In the genomic region with DNA sequence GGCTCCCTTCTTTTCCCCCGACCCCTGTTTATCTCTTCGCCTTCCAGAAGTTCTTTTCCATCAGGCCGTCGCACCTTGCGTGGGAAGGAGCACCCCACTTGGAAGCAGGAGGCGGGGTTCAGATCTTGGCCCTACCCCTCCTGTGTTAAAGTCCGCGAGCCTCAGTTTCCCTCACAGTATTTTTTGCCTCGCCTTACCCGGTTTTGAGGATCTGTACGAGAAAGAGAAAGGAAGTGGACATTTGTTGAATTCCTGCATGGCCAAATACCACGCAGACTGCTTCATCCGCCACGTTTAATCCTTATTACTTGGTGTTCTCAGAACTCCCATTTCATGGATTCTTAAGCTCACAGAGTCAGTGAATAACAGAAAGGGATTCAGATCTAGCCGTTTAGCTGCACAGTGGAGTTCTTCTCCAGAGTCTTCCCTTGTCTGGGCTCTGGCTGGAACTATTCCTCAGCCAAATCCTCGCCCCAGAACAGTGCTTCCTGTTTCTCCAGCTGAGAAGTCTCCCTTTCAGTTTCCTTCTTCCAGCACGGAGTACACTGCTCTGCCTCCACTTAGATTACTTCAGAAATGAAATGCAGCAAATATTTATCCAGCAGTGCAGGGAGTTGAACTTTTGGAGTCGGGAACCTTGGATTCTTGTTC, we compare ENCODE assay signal across 8 cellular contexts. TPM values are rescaled to one million over a fixed set of nuclear protein-coding genes. Genes with fewer than 3 reads are reported as not detected.
DNase-seq lines count a peak whose midpoint lies in the region; ATAC-seq and TF ChIP-seq lines count a peak whose summit lies in the region.

No MANE protein-coding gene starts in this region.

- peak; percentile 15 for ATAC-seq in HG03025 (IDR thresholded peaks at IDR 0.05; ENCODE audit: low FRiP score, unreplicated experiment)
- no peak for ATAC-seq in activated naive CD4-positive, alpha-beta T cell treated with anti-CD3 and anti-CD28 coated beads, Interleukin-2, amount 50 U/mL, for 72 hours
- ATAC-seq in HG02852 (IDR thresholded peaks at IDR 0.05; ENCODE audit: unreplicated experiment): no peak

- peak overlapping the region; percentile 37 to 85 for H3K27ac Mint-ChIP-seq in activated naive CD4-positive, alpha-beta T cell treated with anti-CD3 and anti-CD28 coated beads, Interleukin-2, amount 50 U/mL, for 72 hours

- H3K9me3 Mint-ChIP-seq in activated naive CD4-positive, alpha-beta T cell treated with anti-CD3 and anti-CD28 coated beads, Interleukin-2, amount 50 U/mL, for 72 hours: no peaks in the 10 kb centered on the region

- intact Hi-C loops in left ventricle myocardium inferior (cut with micrococcal nuclease): no loop called here

- DNase-seq in AG09309 (ENCODE audit: low read depth) (no peak), left ventricle myocardium inferior (no peak), renal cortical epithelial cell (ENCODE audit: low read depth) (peak; percentile 29), NCI-H146 treated with DMSO at 0.1 percent for 48 hours (lab: John Stamatoyannopoulos, UW; ENCODE audit: unreplicated experiment) (no peak), 8988T (no peak)
- DNase-seq in activated naive CD4-positive, alpha-beta T cell treated with anti-CD3 and anti-CD28 coated beads, Interleukin-2, amount 50 U/mL, for 72 hours (ENCODE audit: low spot score in 2 of 2): no peak

- H3K36me3 Mint-ChIP-seq in activated naive CD4-positive, alpha-beta T cell treated with anti-CD3 and anti-CD28 coated beads, Interleukin-2, amount 50 U/mL, for 72 hours: no peaks in the 10 kb centered on the region

- TF ChIP-seq CTCF in AG09309 (IDR thresholded peaks at IDR 0.05; ENCODE audit: control insufficient read depth, insufficient read depth, low read depth, low read length, missing control alignments): no peak
- TF ChIP-seq CTCF in left ventricle myocardium inferior (IDR thresholded peaks at IDR 0.05; ENCODE audit: borderline replicate concordance): no peak

- peaks cover 35% of the 10 kb centered on the region for H3K4me1 ChIP-seq in left ventricle myocardium inferior

- no peaks in the 10 kb centered on the region for H3K27me3 ChIP-seq in left ventricle myocardium inferior (ENCODE audit: low read depth)

- peak overlapping the region; percentile 94 for H3K27ac ChIP-seq in left ventricle myocardium inferior (replicated peaks)

- H3K9me3 ChIP-seq in left ventricle myocardium inferior (replicated peaks): no peaks in the 10 kb centered on the region

- H3K36me3 ChIP-seq in left ventricle myocardium inferior: peaks cover 5% of the 10 kb centered on the region

- H3K4me3 ChIP-seq in AG09309 (ENCODE audit: control insufficient read depth, low read depth, low read length) (peak overlapping the region; percentile 79), left ventricle myocardium inferior (peak overlapping the region; percentile 81)

RNA-seq across cellular contexts. Expression of a gene that starts 0.6 kb away (rescaled TPM):
- 10 to 100 TPM; 52.5 to 63.8 TPM for total RNA-seq in activated naive CD4-positive, alpha-beta T cell treated with anti-CD3 and anti-CD28 coated beads, Interleukin-2, amount 50 U/mL, for 72 hours
- 63.2 TPM for total RNA-seq in left ventricle myocardium inferior
- 48.9 and 112 TPM in 2 replicates for total RNA-seq in renal cortical epithelial cell

RNA-seq across cellular contexts. Expression of a gene that starts 11.2 kb away (rescaled TPM):
- total RNA-seq in activated naive CD4-positive, alpha-beta T cell treated with anti-CD3 and anti-CD28 coated beads, Interleukin-2, amount 50 U/mL, for 72 hours: 10 to 100 TPM; 29.6 to 52.7 TPM
- total RNA-seq in left ventricle myocardium inferior: 34.3 TPM
- total RNA-seq in renal cortical epithelial cell: 52.4 and 80.9 TPM in 2 replicates

RNA-seq across cellular contexts. Expression of a gene that starts 32.9 kb away (rescaled TPM):
- 10 to 100 TPM; 30.1 to 38.7 TPM for total RNA-seq in activated naive CD4-positive, alpha-beta T cell treated with anti-CD3 and anti-CD28 coated beads, Interleukin-2, amount 50 U/mL, for 72 hours
- 18.8 TPM for total RNA-seq in left ventricle myocardium inferior
- total RNA-seq in renal cortical epithelial cell: 7.8 and 8.2 TPM in 2 replicates

RNA-seq across cellular contexts. Expression of a gene that starts 33.6 kb away (rescaled TPM):
- total RNA-seq in activated naive CD4-positive, alpha-beta T cell treated with anti-CD3 and anti-CD28 coated beads, Interleukin-2, amount 50 U/mL, for 72 hours: 10 to 100 TPM; 85.3 to 90.7 TPM
- total RNA-seq in left ventricle myocardium inferior: 29.0 TPM
- total RNA-seq in renal cortical epithelial cell: 27.7 and 48.1 TPM in 2 replicates

RNA-seq across cellular contexts. Expression of a gene that starts 36.4 kb away (rescaled TPM):
- total RNA-seq in activated naive CD4-positive, alpha-beta T cell treated with anti-CD3 and anti-CD28 coated beads, Interleukin-2, amount 50 U/mL, for 72 hours: 10 to 100 TPM; 37.1 to 55.5 TPM
- total RNA-seq in left ventricle myocardium inferior: 9.2 TPM
- total RNA-seq in renal cortical epithelial cell: 12.5 and 13.2 TPM in 2 replicates
